Comparison of ENCODE assay signal across 18 cellular contexts in genomic region chr20:59123677-59124060, GRCh38. TPM values are rescaled to one million over a fixed set of nuclear protein-coding genes. Genes with fewer than 3 reads are reported as not detected.
DNase-seq lines count a peak whose midpoint lies in the region; ATAC-seq and TF ChIP-seq lines count a peak whose summit lies in the region.
"Had no signal": no experiment of that assay in that cellular context is flagged by ENCODE, and none has a peak within 500 bp of the region (broad histone marks: within the 10 kb centered on the region; RNA-seq: fewer than 3 reads in every experiment).

No MANE protein-coding gene starts in this region.

- CTCF ChIA-PET in CD4-positive, alpha-beta T cell (lab: Charles Lee) = interaction anchor here (0.9 to 4.2 kb wide), 5 partner anchors 36 to 99 kb away, joined by 4 to 42 read pairs (median 12); partner anchors contain the start of gene ZNF831

- no peak overlapping the region for H3T11ph ChIP-seq in H9 (ENCODE audit: low read length)

- H3K4me1 ChIP-seq in H9 (ENCODE audit: insufficient read depth, low read length) (peaks cover 15% of the 10 kb centered on the region), esophagus muscularis mucosa (no peaks in the 10 kb centered on the region)
- H3K4me1 ChIP-seq: foreskin keratinocyte, HAP-1 had no signal

- H4K8ac ChIP-seq in H9 (replicated peaks; ENCODE audit: insufficient read length, low read depth, low read length) = no peak overlapping the region

- peaks cover 87% of the 10 kb centered on the region for H3K4me1 Mint-ChIP-seq in CD4-positive, alpha-beta T cell (ENCODE audit: low read depth)
- H3K4me1 Mint-ChIP-seq in H9 = peaks cover 43 to 60% of the 10 kb centered on the region in 2 experiments
- H3K4me1 Mint-ChIP-seq in activated naive CD8-positive, alpha-beta T cell (ENCODE audit: low read depth) = peaks cover 91% of the 10 kb centered on the region
- peaks cover 83% of the 10 kb centered on the region for H3K4me1 Mint-ChIP-seq in nephron progenitor cell

- no peak for TF ChIP-seq CTCF in CD4-positive, alpha-beta T cell (IDR thresholded peaks at IDR 0.05)
- no peak for TF ChIP-seq CTCF in H9 (conservative IDR thresholded peaks at IDR 0.05)
- TF ChIP-seq CTCF in nephron progenitor cell (IDR thresholded peaks at IDR 0.05) = no peak
- no peak for TF ChIP-seq CTCF in esophagus muscularis mucosa (IDR thresholded peaks at IDR 0.05)

- no peak overlapping the region for H3K14ac ChIP-seq in H9 (ENCODE audit: insufficient read depth, low read length)

- H2BK20ac ChIP-seq in H9 (ENCODE audit: low read depth, low read length, poor library complexity, severe bottlenecking) = no peak overlapping the region

- no peak overlapping the region for H2BK5ac ChIP-seq in H9 (ENCODE audit: insufficient read length, low read length)

- H2BK12ac ChIP-seq in H9 (ENCODE audit: insufficient read length, low read depth, low read length) = no peak overlapping the region

- peaks cover 3% of the 10 kb centered on the region for H3K9me3 ChIP-seq in CD4-positive, alpha-beta T cell (ENCODE audit: control insufficient read depth, low read length)
- no peaks in the 10 kb centered on the region for H3K9me3 ChIP-seq in H9 (ENCODE audit: control insufficient read depth, low read depth, low read length)
- peaks cover 0 to 8% (median 2%) of the 10 kb centered on the region in 4 donors for H3K9me3 ChIP-seq in esophagus muscularis mucosa
- H3K9me3 ChIP-seq: HAP-1, MG63 had no signal

- no peak for TF ChIP-seq EP300 in esophagus muscularis mucosa (IDR thresholded peaks at IDR 0.05)

- no peaks in the 10 kb centered on the region for H3K27me3 Mint-ChIP-seq in CD4-positive, alpha-beta T cell
- peaks cover 3% of the 10 kb centered on the region; the same call in 1 of the 2 replicates for H3K27me3 Mint-ChIP-seq in H9 (ENCODE audit: low read depth)
- no peaks in the 10 kb centered on the region for H3K27me3 Mint-ChIP-seq in activated naive CD8-positive, alpha-beta T cell
- H3K27me3 Mint-ChIP-seq in nephron progenitor cell (ENCODE audit: low read depth, poor library complexity) = peaks cover 10% of the 10 kb centered on the region

- H3K36me3 Mint-ChIP-seq in CD4-positive, alpha-beta T cell (ENCODE audit: low read depth) = no peaks in the 10 kb centered on the region
- peaks cover 4 to 15% (median 12%) of the 10 kb centered on the region in 3 experiments; a peak in 5 of 7 replicates for H3K36me3 Mint-ChIP-seq in H9 (ENCODE audit: insufficient read depth in 1 of 3, low read depth in 3 of 3)
- H3K36me3 Mint-ChIP-seq in activated naive CD8-positive, alpha-beta T cell = peaks cover 3% of the 10 kb centered on the region
- H3K36me3 Mint-ChIP-seq in nephron progenitor cell (ENCODE audit: low read depth) = no peaks in the 10 kb centered on the region

- no peaks in the 10 kb centered on the region for H3K23me2 ChIP-seq in H9 (ENCODE audit: insufficient read length, low read depth, low read length, poor library complexity, severe bottlenecking)

- POLR2A ChIA-PET in CD4-positive, alpha-beta T cell (lab: Charles Lee) = interaction anchor here (0.6 to 8.5 kb wide), 27 partner anchors 9 to 466 kb away, joined by 3 to 203 read pairs (median 9); partner anchors contain the start of genes ATP5F1E, PRELID3B and ZNF831

- peak overlapping the region; percentile 77 for H3K27ac ChIP-seq in CD4-positive, alpha-beta T cell (ENCODE audit: low read depth, low read length)
- H3K27ac ChIP-seq in H9 (ENCODE audit: insufficient read length, low read depth, low read length) = no peak overlapping the region
- H3K27ac ChIP-seq in esophagus muscularis mucosa (replicated peaks in 1 of 4) = no peak overlapping the region
- H3K27ac ChIP-seq: C4-2B, foreskin keratinocyte, VCaP had no signal

- H3K4ac ChIP-seq in H9 (ENCODE audit: low read depth, low read length) = no peak overlapping the region

- DNase-seq in CD4-positive, alpha-beta T cell = no peak
- DNase-seq in H9 = no peak
- DNase-seq in nephron progenitor cell = no peak
- no peak for DNase-seq in AG08396 (ENCODE audit: low spot score)
- DNase-seq in HK-2 (ENCODE audit: unreplicated experiment) = no peak
- DNase-seq in esophagus muscularis mucosa (ENCODE audit: extremely low spot score) = no peak
- DNase-seq: anterior cingulate cortex, EL, foreskin keratinocyte, MG63, NCI-H2029 had no signal

- no peak overlapping the region for H3K56ac ChIP-seq in H9 (ENCODE audit: insufficient read length, low read depth, low read length)

- no peak overlapping the region for H2BK120ac ChIP-seq in H9 (ENCODE audit: low read depth, low read length, poor library complexity, severe bottlenecking)

- no peaks in the 10 kb centered on the region for H3K36me3 ChIP-seq in esophagus muscularis mucosa
- H3K36me3 ChIP-seq: HAP-1, MG63 had no signal

- no peak overlapping the region for H3K4me3 ChIP-seq in esophagus muscularis mucosa
- H3K4me3 ChIP-seq: HAP-1, MG63 had no signal

- no peaks in the 10 kb centered on the region for H3K79me2 ChIP-seq in H9 (ENCODE audit: insufficient read depth, low read length)

- intact Hi-C loops in CD4-positive, alpha-beta T cell (cut with DNase I, micrococcal nuclease) = loop anchor here (1.0 to 5.0 kb wide), 7 partner anchors 23 to 129 kb away; no protein-coding TSS in a partner anchor
- intact Hi-C loops in esophagus muscularis mucosa (cut with DNase I) = no loop called here

- no CpG with 5 or more reads among the region's 5 CpGs for WGBS in H9 (ENCODE audit: extremely low coverage, insufficient read length, low lambda C conversion rate)
- 69% methylated on average over 5 of the region's 5 CpGs for WGBS in esophagus muscularis mucosa

- TF ChIP-seq POLR2A in esophagus muscularis mucosa (IDR thresholded peaks at IDR 0.05; ENCODE audit: low read depth) = no peak

- H3K23ac ChIP-seq in H9 (ENCODE audit: insufficient read length, low read depth, low read length) = no peak overlapping the region

- no peak for ATAC-seq in CD4-positive, alpha-beta T cell (ENCODE audit: poor library complexity)
- ATAC-seq: foreskin keratinocyte had no signal

- no peaks in the 10 kb centered on the region for H3K79me1 ChIP-seq in H9 (ENCODE audit: insufficient read depth, low read depth, low read length, poor library complexity, severe bottlenecking)

- no peak overlapping the region for H2AFZ ChIP-seq in H9 (ENCODE audit: low read length)

- H3K27me3 ChIP-seq in CD4-positive, alpha-beta T cell (ENCODE audit: control insufficient read depth, insufficient read depth, low read length) = no peaks in the 10 kb centered on the region
- H3K27me3 ChIP-seq in H9 (ENCODE audit: insufficient read depth, low read length) (no peaks in the 10 kb centered on the region), esophagus muscularis mucosa (peaks cover 0 to 31% (median 0%) of the 10 kb centered on the region in 4 donors)
- H3K27me3 ChIP-seq: foreskin keratinocyte had no signal

- H3K9me3 Mint-ChIP-seq in CD4-positive, alpha-beta T cell = no peaks in the 10 kb centered on the region
- peaks cover 11 to 18% of the 10 kb centered on the region in 2 experiments for H3K9me3 Mint-ChIP-seq in H9
- H3K9me3 Mint-ChIP-seq in activated naive CD8-positive, alpha-beta T cell (ENCODE audit: low read depth) = no peaks in the 10 kb centered on the region
- H3K9me3 Mint-ChIP-seq in nephron progenitor cell = peaks cover 19% of the 10 kb centered on the region

- H3K9ac ChIP-seq in H9 (ENCODE audit: extremely low read depth, insufficient read length, low read length) = no peak overlapping the region

- no peaks in the 10 kb centered on the region for H4K20me1 ChIP-seq in H9 (ENCODE audit: control insufficient read depth, insufficient read depth, insufficient read length)

- peak overlapping the region; percentile 99 for H3K27ac Mint-ChIP-seq in CD4-positive, alpha-beta T cell
- H3K27ac Mint-ChIP-seq in H9 (peak overlapping the region in 2 of 3 experiments; percentile 19 to 42; a peak in 2 of 7 replicates), nephron progenitor cell (no peak overlapping the region)
- H3K27ac Mint-ChIP-seq in activated naive CD8-positive, alpha-beta T cell = peak overlapping the region; percentile 99

- H4K5ac ChIP-seq in H9 (ENCODE audit: insufficient read length, low read depth, low read length) = no peak overlapping the region

- peak overlapping the region; percentile 87 for H3K4me3 Mint-ChIP-seq in CD4-positive, alpha-beta T cell
- H3K4me3 Mint-ChIP-seq in H9 = no peak overlapping the region
- peak overlapping the region; percentile 91 for H3K4me3 Mint-ChIP-seq in activated naive CD8-positive, alpha-beta T cell
- peak overlapping the region; percentile 51 for H3K4me3 Mint-ChIP-seq in nephron progenitor cell

- no peak overlapping the region for H3K4me2 ChIP-seq in H9 (ENCODE audit: insufficient read depth, insufficient read length, low read length)

- no peak overlapping the region for H4K91ac ChIP-seq in H9 (ENCODE audit: insufficient read length, low read depth, low read length)

- H3K18ac ChIP-seq in H9 (ENCODE audit: insufficient read length, low read depth, low read length) = peak overlapping the region; percentile 19

- H2BK15ac ChIP-seq in H9 (ENCODE audit: low read depth, low read length) = no peak overlapping the region

- no peak overlapping the region for H2AK5ac ChIP-seq in H9 (ENCODE audit: insufficient read length, low read length)

RNA-seq across cellular contexts. Expression of gene ZNF831, which starts 40.0 kb away (rescaled TPM):
- 10 to 100 TPM; 24.9 to 25.9 TPM for total RNA-seq in CD4-positive, alpha-beta T cell
- not detected in 2 replicates for total RNA-seq in H9 (2021)
- total RNA-seq in esophagus muscularis mucosa = 1 to 10 TPM in 1 of 4 donors, under 1 TPM in 3; 0.34 to 1.3 (median 0.56) TPM
- total RNA-seq: cerebellum, foreskin keratinocyte, myocyte, pulmonary artery endothelial cell had no signal

Comparison
In these comparisons a context has a peak if more than half of its experiments do, and no peak if none do; other contexts are left out.
1. H3K4me3 Mint-ChIP-seq: peak in CD4-positive, alpha-beta T cell (single experiment), activated naive CD8-positive, alpha-beta T cell (single experiment) and nephron progenitor cell (single experiment); none in H9 (0 of 2).
2. RNA of gene ZNF831, which starts 40.0 kb away (total RNA-seq): 24.9 to 25.9 TPM in CD4-positive, alpha-beta T cell; 0.34 to 1.3 TPM in esophagus muscularis mucosa and not detected in H9; every median in the first group is over 10 times any median in the second.